In genomic region chr17:77737442-77738265, GRCh38 we compare ENCODE assay signal across 14 cellular contexts.
DNase-seq lines count a peak whose midpoint lies in the region; ATAC-seq and TF ChIP-seq lines count a peak whose summit lies in the region.
"Had no signal": no experiment of that assay in that cellular context is flagged by ENCODE, and none has a peak within 500 bp of the region (broad histone marks: within the 10 kb centered on the region; RNA-seq: fewer than 3 reads in every experiment).

No MANE protein-coding gene starts in this region.

- DNase-seq in NCI-H2081 (lab: John Stamatoyannopoulos, UW): peak; percentile 26 to 37
- DNase-seq in NCI-H2081 treated with DMSO at 0.1 percent for 48 hours (lab: John Stamatoyannopoulos, UW): no peak
- peak; percentile 94 for DNase-seq in NCI-H2029 (lab: John Stamatoyannopoulos, UW)
- DNase-seq in WTC11 (ENCODE audit: low spot score): peak; percentile 8
- DNase-seq in sciatic nerve (ENCODE audit: low spot score): peak; percentile 54
- DNase-seq in HFFc6: no peak
- DNase-seq: 8988T, amniotic stem cell, foreskin fibroblast, naive B cell, T-helper 9 cell, transverse colon had no signal

- POLR2A ChIA-PET in WTC11 (lab: Charles Lee): no interaction called here

- peaks cover 13% of the 10 kb centered on the region for H3K9me3 Mint-ChIP-seq in WTC11
- peaks cover 6% of the 10 kb centered on the region; the same call in 1 of the 2 replicates for H3K9me3 Mint-ChIP-seq in HFFc6

- H3K27ac Mint-ChIP-seq in WTC11 (no peak overlapping the region), HFFc6 (no peak overlapping the region)
- H3K27ac Mint-ChIP-seq: naive B cell had no signal

- peaks cover 27% of the 10 kb centered on the region for H3K4me1 Mint-ChIP-seq in WTC11
- no peaks in the 10 kb centered on the region for H3K4me1 Mint-ChIP-seq in HFFc6 (ENCODE audit: low read depth)
- H3K4me1 Mint-ChIP-seq: naive B cell had no signal

- ATAC-seq in WTC11 (no peak), sciatic nerve (no peak), HG03097 (IDR thresholded peaks at IDR 0.05; ENCODE audit: low FRiP score, unreplicated experiment) (no peak), HG02610 (IDR thresholded peaks at IDR 0.05; ENCODE audit: unreplicated experiment) (no peak)

- CTCF ChIA-PET in WTC11 (lab: Charles Lee): interaction anchor here (1.3 kb wide), 1 partner anchor 196 kb away, joined by 3 read pairs; no protein-coding TSS in a partner anchor

- peaks cover 16% of the 10 kb centered on the region for H3K36me3 Mint-ChIP-seq in WTC11
- H3K36me3 Mint-ChIP-seq in HFFc6 (ENCODE audit: low read depth): no peaks in the 10 kb centered on the region

- intact Hi-C loops in sciatic nerve (cut with DNase I): no loop called here

- H3K27me3 Mint-ChIP-seq in WTC11 (ENCODE audit: low read depth): peaks cover 22% of the 10 kb centered on the region
- peaks cover 38% of the 10 kb centered on the region for H3K27me3 Mint-ChIP-seq in HFFc6 (ENCODE audit: insufficient read depth)

- no peak for TF ChIP-seq CTCF in WTC11 (IDR thresholded peaks at IDR 0.05)
- TF ChIP-seq CTCF in HFFc6 (IDR thresholded peaks at IDR 0.05): no peak

- H3K4me3 Mint-ChIP-seq in WTC11 (no peak overlapping the region), HFFc6 (no peak overlapping the region)
- H3K4me3 Mint-ChIP-seq: naive B cell had no signal

TF ChIP-seq in WTC11, 78 proteins besides CTCF, POLR2A, EP300 and RAD21:
- TF ChIP-seq USF1 (CRISPR knock-in tag; IDR thresholded peaks at IDR 0.05) (no peak), CBFB (CRISPR knock-in tag; IDR thresholded peaks at IDR 0.05; ENCODE audit: low read depth) (no peak), NFATC4 (CRISPR knock-in tag; IDR thresholded peaks at IDR 0.05) (no peak), ELF4 (CRISPR knock-in tag; IDR thresholded peaks at IDR 0.05; ENCODE audit: low read depth) (no peak), ATF2 (CRISPR knock-in tag; IDR thresholded peaks at IDR 0.05; ENCODE audit: borderline replicate concordance, low read depth) (no peak), RORB (CRISPR knock-in tag; IDR thresholded peaks at IDR 0.05) (no peak), TP53 (CRISPR knock-in tag; IDR thresholded peaks at IDR 0.05) (no peak), TEAD4 (CRISPR knock-in tag; IDR thresholded peaks at IDR 0.05) (no peak), FOXP1 (CRISPR knock-in tag; IDR thresholded peaks at IDR 0.05; ENCODE audit: borderline replicate concordance) (no peak), GABPB1 (CRISPR knock-in tag; IDR thresholded peaks at IDR 0.05) (no peak), ZNF671 (CRISPR knock-in tag; IDR thresholded peaks at IDR 0.05) (no peak), ZNF263 (CRISPR knock-in tag; IDR thresholded peaks at IDR 0.05; ENCODE audit: low read depth) (no peak), NR1H2 (CRISPR knock-in tag; IDR thresholded peaks at IDR 0.05) (no peak), ETV6 (CRISPR knock-in tag; IDR thresholded peaks at IDR 0.05) (no peak), ZNF138 (CRISPR knock-in tag; conservative IDR thresholded peaks at IDR 0.05) (no peak)
- TF ChIP-seq, protein P1, sequence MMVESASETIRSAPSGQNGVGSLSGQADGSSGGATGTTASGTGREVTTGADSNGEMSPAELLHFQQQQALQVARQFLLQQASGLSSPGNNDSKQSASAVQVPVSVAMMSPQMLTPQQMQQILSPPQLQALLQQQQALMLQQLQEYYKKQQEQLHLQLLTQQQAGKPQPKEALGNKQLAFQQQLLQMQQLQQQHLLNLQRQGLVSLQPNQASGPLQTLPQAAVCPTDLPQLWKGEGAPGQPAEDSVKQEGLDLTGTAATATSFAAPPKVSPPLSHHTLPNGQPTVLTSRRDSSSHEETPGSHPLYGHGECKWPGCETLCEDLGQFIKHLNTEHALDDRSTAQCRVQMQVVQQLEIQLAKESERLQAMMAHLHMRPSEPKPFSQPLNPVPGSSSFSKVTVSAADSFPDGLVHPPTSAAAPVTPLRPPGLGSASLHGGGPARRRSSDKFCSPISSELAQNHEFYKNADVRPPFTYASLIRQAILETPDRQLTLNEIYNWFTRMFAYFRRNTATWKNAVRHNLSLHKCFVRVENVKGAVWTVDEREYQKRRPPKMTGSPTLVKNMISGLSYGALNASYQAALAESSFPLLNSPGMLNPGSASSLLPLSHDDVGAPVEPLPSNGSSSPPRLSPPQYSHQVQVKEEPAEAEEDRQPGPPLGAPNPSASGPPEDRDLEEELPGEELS (CRISPR knock-in tag; IDR thresholded peaks at IDR 0.05): no peak
- TF ChIP-seq, protein P2, sequence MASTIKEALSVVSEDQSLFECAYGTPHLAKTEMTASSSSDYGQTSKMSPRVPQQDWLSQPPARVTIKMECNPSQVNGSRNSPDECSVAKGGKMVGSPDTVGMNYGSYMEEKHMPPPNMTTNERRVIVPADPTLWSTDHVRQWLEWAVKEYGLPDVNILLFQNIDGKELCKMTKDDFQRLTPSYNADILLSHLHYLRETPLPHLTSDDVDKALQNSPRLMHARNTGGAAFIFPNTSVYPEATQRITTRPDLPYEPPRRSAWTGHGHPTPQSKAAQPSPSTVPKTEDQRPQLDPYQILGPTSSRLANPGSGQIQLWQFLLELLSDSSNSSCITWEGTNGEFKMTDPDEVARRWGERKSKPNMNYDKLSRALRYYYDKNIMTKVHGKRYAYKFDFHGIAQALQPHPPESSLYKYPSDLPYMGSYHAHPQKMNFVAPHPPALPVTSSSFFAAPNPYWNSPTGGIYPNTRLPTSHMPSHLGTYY (CRISPR knock-in tag; IDR thresholded peaks at IDR 0.05): no peak
- TF ChIP-seq, protein P3, sequence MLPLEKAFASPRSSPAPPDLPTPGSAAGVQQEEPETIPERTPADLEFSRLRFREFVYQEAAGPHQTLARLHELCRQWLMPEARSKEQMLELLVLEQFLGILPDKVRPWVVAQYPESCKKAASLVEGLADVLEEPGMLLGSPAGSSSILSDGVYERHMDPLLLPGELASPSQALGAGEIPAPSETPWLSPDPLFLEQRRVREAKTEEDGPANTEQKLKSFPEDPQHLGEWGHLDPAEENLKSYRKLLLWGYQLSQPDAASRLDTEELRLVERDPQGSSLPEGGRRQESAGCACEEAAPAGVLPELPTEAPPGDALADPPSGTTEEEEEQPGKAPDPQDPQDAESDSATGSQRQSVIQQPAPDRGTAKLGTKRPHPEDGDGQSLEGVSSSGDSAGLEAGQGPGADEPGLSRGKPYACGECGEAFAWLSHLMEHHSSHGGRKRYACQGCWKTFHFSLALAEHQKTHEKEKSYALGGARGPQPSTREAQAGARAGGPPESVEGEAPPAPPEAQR (CRISPR knock-in tag; IDR thresholded peaks at IDR 0.05): no peak
- TF ChIP-seq, protein P4, sequence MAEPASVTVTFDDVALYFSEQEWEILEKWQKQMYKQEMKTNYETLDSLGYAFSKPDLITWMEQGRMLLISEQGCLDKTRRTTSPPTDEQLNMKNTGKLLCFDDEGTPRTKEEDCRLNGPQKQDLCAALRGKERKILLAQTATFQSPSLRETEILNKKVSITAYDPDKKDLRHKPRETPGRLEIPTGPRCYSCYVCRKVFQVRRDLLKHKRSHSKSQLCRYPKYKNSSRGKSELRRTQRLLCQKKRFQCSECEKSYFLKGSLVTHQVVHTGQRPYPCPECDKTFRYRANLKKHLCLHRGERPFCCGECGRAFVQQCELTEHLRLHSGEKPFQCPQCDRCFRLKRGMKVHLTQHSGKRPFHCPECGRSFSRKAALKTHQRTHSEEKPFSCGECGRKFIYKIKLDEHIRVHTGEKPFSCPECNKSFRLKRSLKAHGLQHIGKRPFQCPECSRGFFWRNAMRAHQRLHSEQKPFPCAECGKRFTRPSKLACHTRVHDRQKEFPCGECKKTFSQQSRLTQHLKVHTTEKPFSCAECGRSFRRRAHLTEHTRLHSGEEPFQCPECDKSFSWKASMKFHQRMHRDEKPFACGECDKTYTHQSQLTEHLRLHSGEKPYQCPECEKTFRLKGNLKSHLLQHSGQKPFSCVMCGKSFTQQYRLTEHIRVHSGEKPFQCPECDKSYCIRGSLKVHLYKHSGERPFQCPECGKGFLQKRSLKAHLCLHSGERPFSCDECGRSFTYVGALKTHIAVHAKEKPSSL (CRISPR knock-in tag; conservative IDR thresholded peaks at IDR 0.05): no peak

Comparison
In these comparisons a context has a peak if more than half of its experiments do, and no peak if none do; other contexts are left out.
1. DNase-seq: peak in NCI-H2081 (2 of 2), NCI-H2029 (single experiment), WTC11 (single experiment) and sciatic nerve (single experiment); none in NCI-H2081 treated with DMSO at 0.1 percent for 48 hours (single experiment) and HFFc6 (single experiment).